ENCODE assay signal across 16 cellular contexts in genomic region chr12:62647586-62647985, GRCh38.
A peak's percentile ranks its signal among the peaks of the same experiment; 100 is the strongest.
DNase-seq lines count a peak whose midpoint lies in the region; TF ChIP-seq lines count a peak whose summit lies in the region.
"Had no signal": no experiment of that assay in that cellular context is flagged by ENCODE, and none has a peak within 500 bp of the region (broad histone marks: within the 10 kb centered on the region; RNA-seq: fewer than 3 reads in every experiment).

No MANE protein-coding gene starts in this region.

- H3K36me3 ChIP-seq in colonic mucosa, result no peaks in the 10 kb centered on the region
- H3K36me3 ChIP-seq: thyroid gland had no signal

- no peak overlapping the region for H3K9ac ChIP-seq in colonic mucosa (ENCODE audit: low read depth in 2 of 2, low read length in 2 of 2)

- intact Hi-C loops in colonic mucosa (cut with DNase I), result no loop called here

- H3K4me3 ChIP-seq in colonic mucosa, result no peak overlapping the region
- H3K4me3 ChIP-seq in coronary artery, result no peak overlapping the region
- H3K4me3 ChIP-seq: thyroid gland had no signal

- no peaks in the 10 kb centered on the region for H3K9me3 ChIP-seq in colonic mucosa
- H3K9me3 ChIP-seq: thyroid gland had no signal

- peak; percentile 80 for DNase-seq in COLO829 (ENCODE audit: low spot score)
- DNase-seq in colonic mucosa, result no peak
- DNase-seq in islet precursor cell, result peak; percentile 36
- DNase-seq in renal cortical epithelial cell (ENCODE audit: low read depth), result peak; percentile 21
- DNase-seq in HCEC 1CT, result no peak
- no peak for DNase-seq in GF-D8 (lab: John Stamatoyannopoulos, UW)
- no peak for DNase-seq in activated naive CD4-positive, alpha-beta T cell treated with anti-CD3 and anti-CD28 coated beads, Interleukin-2, amount 50 U/mL, for 16 hours
- DNase-seq in coronary artery (ENCODE audit: low spot score), result no peak
- DNase-seq: ACHN; activated CD4-positive, alpha-beta T cell treated with anti-CD3 and anti-CD28 coated beads for 48 hours; activated T-cell treated with anti-CD3 and anti-CD28 coated beads, Interleukin-2, amount 50 U/mL, for 72 hours; KBM-7; NCI-H146; NCI-H526; T-helper 2 cell; thyroid gland had no signal

- no peaks in the 10 kb centered on the region for H3K27me3 ChIP-seq in colonic mucosa
- H3K27me3 ChIP-seq: thyroid gland had no signal

- TF ChIP-seq CTCF in colonic mucosa (IDR thresholded peaks at IDR 0.05) (no peak), coronary artery (IDR thresholded peaks at IDR 0.05) (no peak)

- H3K4me1 ChIP-seq in colonic mucosa, result no peaks in the 10 kb centered on the region

- peak overlapping the region; percentile 6 for H3K27ac ChIP-seq in colonic mucosa
- H3K27ac ChIP-seq in coronary artery, result peak overlapping the region in 1 of 2 donors; percentile 28

Comparison
In these comparisons a context has a peak if more than half of its experiments do, and no peak if none do; other contexts are left out.
1. DNase-seq: peak in COLO829 (single experiment), islet precursor cell (single experiment) and renal cortical epithelial cell (single experiment); none in colonic mucosa (single experiment), HCEC 1CT (single experiment), GF-D8 (single experiment), activated naive CD4-positive, alpha-beta T cell treated with anti-CD3 and anti-CD28 coated beads, Interleukin-2, amount 50 U/mL, for 16 hours (single experiment) and coronary artery (single experiment).